13 cellular contexts compared by ENCODE assay signal in genomic region chr2:153873062-153874048, GRCh38. TPM values are rescaled to one million over a fixed set of nuclear protein-coding genes. Genes with fewer than 3 reads are reported as not detected.
DNase-seq lines count a peak whose midpoint lies in the region; ATAC-seq and TF ChIP-seq lines count a peak whose summit lies in the region.
"Had no signal": no experiment of that assay in that cellular context is flagged by ENCODE, and none has a peak within 500 bp of the region (broad histone marks: within the 10 kb centered on the region; RNA-seq: fewer than 3 reads in every experiment).

No MANE protein-coding gene starts in this region.

- no peak overlapping the region for H4K8ac ChIP-seq in IMR-90 (ENCODE audit: low read depth in 2 of 2, low read length in 2 of 2)

- no peak overlapping the region for H2AK9ac ChIP-seq in IMR-90 (replicated peaks; ENCODE audit: low read depth, low read length, poor library complexity)

- no peak overlapping the region for H2BK20ac ChIP-seq in IMR-90 (ENCODE audit: low read depth, low read length)

- TF ChIP-seq POLR2A in IMR-90 (IDR thresholded peaks at IDR 0.05; ENCODE audit: low read depth, low read length) (no peak), gastroesophageal sphincter (IDR thresholded peaks at IDR 0.05) (no peak), transverse colon (IDR thresholded peaks at IDR 0.05) (no peak)

- TF ChIP-seq RAD21 in IMR-90 (IDR thresholded peaks at IDR 0.05; ENCODE audit: low read length), result no peak

- TF ChIP-seq CTCF in IMR-90 (conservative IDR thresholded peaks at IDR 0.05; ENCODE audit: low read depth, low read length), result no peak
- TF ChIP-seq CTCF in astrocyte of the cerebellum (IDR thresholded peaks at IDR 0.05; ENCODE audit: low read depth, low read length, missing control alignments), result no peak
- TF ChIP-seq CTCF in gastroesophageal sphincter (IDR thresholded peaks at IDR 0.05), result no peak
- no peak for TF ChIP-seq CTCF in transverse colon (IDR thresholded peaks at IDR 0.05)

- no peak overlapping the region for H3K14ac ChIP-seq in IMR-90 (replicated peaks; ENCODE audit: low read depth, low read length)

- H3K4me2 ChIP-seq in IMR-90 (ENCODE audit: low read depth, low read length), result no peak overlapping the region

- H3K4me3 ChIP-seq in ACC112 (ENCODE audit: low read depth, low read length) (0 out of 2 replicates have a peak overlapping the region, but pooled peaks have one; percentile 54), IMR-90 (ENCODE audit: insufficient read depth, low read depth, low read length) (no peak overlapping the region), astrocyte of the cerebellum (ENCODE audit: low read depth, low read length) (peak overlapping the region; percentile 49), mesodermal cell (ENCODE audit: extremely low read depth, insufficient read depth, low read length, poor library complexity, severe bottlenecking) (peak overlapping the region; percentile 53), gastroesophageal sphincter (peak overlapping the region in 1 of 2 donors; percentile 45), transverse colon (no peak overlapping the region)
- H3K4me3 ChIP-seq: MG63 had no signal

- CTCF ChIA-PET in IMR-90 (lab: Yijun Ruan, JAX), result no interaction called here

- no peaks in the 10 kb centered on the region for H3K9me1 ChIP-seq in IMR-90 (ENCODE audit: insufficient read depth, low read length)

- H3K23ac ChIP-seq in IMR-90 (ENCODE audit: low read depth, low read length), result no peak overlapping the region

- intact Hi-C loops in IMR-90 (cut with micrococcal nuclease) (loop anchor here (2.0 to 5.0 kb wide), 2 partner anchors 269 to 501 kb away; no protein-coding TSS in a partner anchor), transverse colon (cut with DNase I; ENCODE audit: low total_unique reads) (no loop called here)

- DNase-seq in IMR-90 (no peak), astrocyte of the cerebellum (ENCODE audit: low read depth) (no peak), transverse colon (no peak)
- no peak for DNase-seq in activated CD4-positive, alpha-beta T cell treated with anti-CD3 and anti-CD28 coated beads for 48 hours
- DNase-seq: CD4-positive, CD25-positive, alpha-beta regulatory T cell; MG63; small intestine; T-helper 2 cell had no signal

- no peaks in the 10 kb centered on the region for H4K20me1 ChIP-seq in IMR-90 (ENCODE audit: insufficient read depth, low read length)

- no peak overlapping the region for H3K4ac ChIP-seq in IMR-90 (ENCODE audit: low read depth, low read length)

- no peak overlapping the region for H2AK5ac ChIP-seq in IMR-90 (ENCODE audit: low read depth, low read length)

- no peak for TF ChIP-seq EP300 in gastroesophageal sphincter (IDR thresholded peaks at IDR 0.05)
- no peak for TF ChIP-seq EP300 in transverse colon (IDR thresholded peaks at IDR 0.05; ENCODE audit: low read depth)

- ATAC-seq in IMR-90 (ENCODE audit: low read depth) (0 out of 2 replicates have a peak, but pooled peaks have one; percentile 27), GM21737 (IDR thresholded peaks at IDR 0.05; ENCODE audit: unreplicated experiment) (no peak), gastroesophageal sphincter (no peak)
- ATAC-seq: left lobe of liver had no signal

- peaks cover 8% of the 10 kb centered on the region for H3K9me3 ChIP-seq in IMR-90 (ENCODE audit: control insufficient read depth, insufficient read depth, low read length)
- H3K9me3 ChIP-seq in mesodermal cell (ENCODE audit: control insufficient read depth, low read length), result no peaks in the 10 kb centered on the region
- H3K9me3 ChIP-seq in gastroesophageal sphincter, result no peaks in the 10 kb centered on the region
- no peaks in the 10 kb centered on the region for H3K9me3 ChIP-seq in transverse colon
- H3K9me3 ChIP-seq: MG63 had no signal

- H3K56ac ChIP-seq in IMR-90 (ENCODE audit: extremely low read depth, insufficient read depth, low read length), result no peak overlapping the region

- H2BK120ac ChIP-seq in IMR-90 (ENCODE audit: low read depth, low read length), result no peak overlapping the region

- 0% methylated on average over 1 of the region's 36 CpGs; no CpG with 5 or more reads in 1 of the 2 experiments for WGBS in IMR-90 (ENCODE audit: extremely low coverage in 2 of 2, insufficient read length in 1 of 2), 2 experiments
- WGBS in mesodermal cell (ENCODE audit: insufficient coverage in 2 of 2), 2 experiments, result 1 to 3% methylated on average over 19 to 21 of the region's 36 CpGs
- 6 to 11% methylated on average over 11 to 18 of the region's 36 CpGs for whole genome bisulfite sequencing in gastroesophageal sphincter (ENCODE audit: low coverage in 1 of 2), 2 donors
- 10 to 18% methylated on average over 16 to 36 of the region's 36 CpGs for WGBS in transverse colon (ENCODE audit: low coverage in 1 of 2), 2 donors

- POLR2A ChIA-PET in IMR-90 (lab: Charles Lee; ENCODE audit: unreplicated experiment), result no interaction called here

- H3K79me2 ChIP-seq in ACC112 (ENCODE audit: control insufficient read depth, insufficient read depth, low read length, unreplicated experiment), result no peaks in the 10 kb centered on the region

- no peaks in the 10 kb centered on the region for H3K4me1 ChIP-seq in ACC112 (ENCODE audit: control insufficient read depth, insufficient read depth, low read length, unreplicated experiment)
- no peaks in the 10 kb centered on the region for H3K4me1 ChIP-seq in IMR-90 (ENCODE audit: control insufficient read depth, insufficient read depth, low read length)
- peaks cover 5% of the 10 kb centered on the region for H3K4me1 ChIP-seq in mesodermal cell (ENCODE audit: control insufficient read depth, insufficient read depth, low read length, poor library complexity, severe bottlenecking)
- H3K4me1 ChIP-seq in gastroesophageal sphincter, result peaks cover 0 to 25% (median 0%) of the 10 kb centered on the region in 3 donors
- peaks cover 0 to 5% (median 1%) of the 10 kb centered on the region in 4 donors for H3K4me1 ChIP-seq in transverse colon

- dilution Hi-C loops in IMR-90 (cut with HindIII; ENCODE audit: low sequenced_read_pairs, unreplicated experiment), result no loop called here

- H3K9ac ChIP-seq in IMR-90 (ENCODE audit: low read depth, low read length), result no peak overlapping the region

- H2AFZ ChIP-seq in ACC112 (ENCODE audit: low read length, unreplicated experiment), result no peak overlapping the region
- no peak overlapping the region for H2AFZ ChIP-seq in IMR-90 (replicated peaks; ENCODE audit: low read length, poor library complexity)

- H4K91ac ChIP-seq in IMR-90 (ENCODE audit: insufficient read depth, low read depth, low read length), result no peak overlapping the region

- BruUV-seq in IMR-90 (replicated peaks; lab: Mats Ljungman, UMichigan), result no TSS peak

- no peak overlapping the region for H4K5ac ChIP-seq in IMR-90 (ENCODE audit: low read depth, low read length)

- H3K36me3 ChIP-seq in ACC112 (ENCODE audit: insufficient read depth, low read length) (no peaks in the 10 kb centered on the region), IMR-90 (ENCODE audit: control insufficient read depth, insufficient read depth, low read length) (no peaks in the 10 kb centered on the region), mesodermal cell (ENCODE audit: control insufficient read depth, insufficient read depth, low read length) (no peaks in the 10 kb centered on the region), gastroesophageal sphincter (no peaks in the 10 kb centered on the region), transverse colon (no peaks in the 10 kb centered on the region)
- H3K36me3 ChIP-seq: MG63 had no signal

- H3K27ac ChIP-seq in ACC112 (ENCODE audit: low read depth, low read length) (no peak overlapping the region), IMR-90 (ENCODE audit: insufficient read depth, low read length) (no peak overlapping the region), mesodermal cell (ENCODE audit: low read depth, low read length, severe bottlenecking) (no peak overlapping the region), gastroesophageal sphincter (no peak overlapping the region), transverse colon (no peak overlapping the region)

- H2BK15ac ChIP-seq in IMR-90 (ENCODE audit: low read depth, low read length), result no peak overlapping the region

- H3K27me3 ChIP-seq in ACC112 (ENCODE audit: insufficient read depth, low read length) (peaks cover 51% of the 10 kb centered on the region), IMR-90 (ENCODE audit: control insufficient read depth, insufficient read depth, low read length) (no peaks in the 10 kb centered on the region), gastroesophageal sphincter (peaks cover 52% of the 10 kb centered on the region), transverse colon (peaks cover 51% of the 10 kb centered on the region)

- H3K18ac ChIP-seq in IMR-90 (ENCODE audit: low read depth, low read length), result no peak overlapping the region

- no peak overlapping the region for H2BK5ac ChIP-seq in IMR-90 (ENCODE audit: low read depth, low read length, poor library complexity, severe bottlenecking)

- in situ Hi-C loops in IMR-90 (cut with MboI; ENCODE audit: low sequenced_read_pairs), result no loop called here
- in situ Hi-C loops in astrocyte of the cerebellum (cut with HindIII; ENCODE audit: low sequenced_read_pairs), result no loop called here
- in situ Hi-C loops in transverse colon (cut with MboI; ENCODE audit: low pct_ligation_motif_present in 1 of 4, low pct_unique_long_range_greater_than_20kb in 1 of 4, low sequenced_read_pairs in 3 of 4), result no loop called here

- no peaks in the 10 kb centered on the region for H3K79me1 ChIP-seq in IMR-90 (ENCODE audit: low read depth in 1 of 2, low read length in 2 of 2)

TF ChIP-seq in IMR-90, 13 proteins besides CTCF, POLR2A, EP300 and RAD21 (continues in another document):
- TF ChIP-seq BHLHE40 (IDR thresholded peaks at IDR 0.05; ENCODE audit: low read depth, low read length) (no peak), SMC3 (IDR thresholded peaks at IDR 0.05; ENCODE audit: low read depth, low read length) (no peak), USF2 (IDR thresholded peaks at IDR 0.05; ENCODE audit: low read depth, low read length) (no peak), CEBPB (IDR thresholded peaks at IDR 0.05; ENCODE audit: low read depth, low read length) (no peak), FOS (IDR thresholded peaks at IDR 0.05; ENCODE audit: low read depth, low read length) (no peak), CHD1 (IDR thresholded peaks at IDR 0.05; ENCODE audit: low read depth, low read length) (no peak)

RNA-seq across cellular contexts. Expression of gene GALNT13, which starts 1.6 kb away (rescaled TPM):
- total RNA-seq in IMR-90 (2012; rRNA removed), result not detected in 2 replicates
- polyA plus RNA-seq in IMR-90 (2012; rRNA removed), result 0.03 TPM in 1 of 2 replicates, not detected in the other
- polyA plus RNA-seq in IMR-90 (2012; cell fraction: cytosol; rRNA removed), result 0.02 TPM in 1 of 2 replicates, not detected in the other
- polyA plus RNA-seq in IMR-90 (2012; cell fraction: nucleus; rRNA removed; ENCODE audit: low replicate concordance), result not detected in 2 replicates
- polyA plus RNA-seq in mesodermal cell (2013, experiment 1 of 2), result 3.3 TPM
- polyA plus RNA-seq in mesodermal cell (2013, experiment 2 of 2), result 2.8 TPM
- total RNA-seq in gastroesophageal sphincter, result 10 to 100 TPM in 1 of 4 donors, 1 to 10 TPM in 1, under 1 TPM in 2; 0.16 to 11.9 (median 1.3) TPM
- under 1 TPM in 2 of 4 donors, not detected in 2; 0.41 to 0.95 TPM for total RNA-seq in transverse colon
- total RNA-seq: CD4-positive, CD25-positive, alpha-beta regulatory T cell; left lobe of liver had no signal

Comparison
In these comparisons a context has a peak if more than half of its experiments do, and no peak if none do; other contexts are left out.
1. H3K4me3 ChIP-seq: peak in ACC112 (single experiment), astrocyte of the cerebellum (single experiment) and mesodermal cell (single experiment); none in IMR-90 (single experiment) and transverse colon (0 of 4).